8 cellular contexts compared by ENCODE assay signal in the genomic region with DNA sequence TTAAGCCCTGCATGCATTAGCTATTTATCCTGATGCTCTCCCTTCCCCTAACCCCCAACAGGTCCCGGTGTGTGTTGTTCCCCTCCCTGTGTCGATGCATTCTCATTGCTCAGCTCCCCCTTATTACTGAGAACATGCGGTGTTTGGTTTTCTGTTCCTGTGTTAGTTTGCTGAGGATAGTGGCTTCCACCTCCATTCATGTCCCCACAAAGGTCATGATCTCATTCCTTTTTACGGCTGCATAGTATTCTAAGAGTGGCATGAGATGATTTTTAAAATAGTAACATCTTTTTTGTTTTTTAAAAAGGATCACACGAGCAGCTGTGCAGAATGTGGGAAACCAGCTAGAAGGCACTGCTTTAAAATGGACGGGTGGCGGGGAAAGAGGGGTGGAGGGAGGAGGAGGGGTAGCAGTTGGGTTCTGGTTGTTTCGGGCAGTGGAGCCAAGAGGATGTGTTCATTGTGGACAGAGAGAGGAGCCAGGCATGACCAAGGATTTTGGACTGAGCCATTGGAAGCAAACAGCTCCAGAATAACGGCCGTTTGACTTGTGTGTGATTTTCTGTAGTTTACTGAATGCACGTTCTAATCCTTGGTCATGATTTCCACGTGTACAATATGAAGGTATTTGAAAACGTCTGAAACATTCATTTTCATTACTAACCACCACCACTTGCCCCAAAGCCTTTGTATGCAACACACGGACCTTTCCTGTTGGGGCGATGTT. TPM values are rescaled to one million over a fixed set of nuclear protein-coding genes. Genes with fewer than 3 reads are reported as not detected.
A peak's percentile ranks its signal among the peaks of the same experiment; 100 is the strongest.
DNase-seq lines count a peak whose midpoint lies in the region; ATAC-seq and TF ChIP-seq lines count a peak whose summit lies in the region.

No MANE protein-coding gene starts in this region.

- H3K4me3 Mint-ChIP-seq in activated CD4-positive, alpha-beta T cell treated with anti-CD3 and anti-CD28 coated beads, Interleukin-2, amount 10 ng/mL, durations not matched to agents 24 days and 14 days, result peak overlapping the region; percentile 89
- H3K4me3 Mint-ChIP-seq in activated B cell treated with CpG ODN at 0.5 μM for 24 hours, result peak overlapping the region; percentile 89

- no peaks in the 10 kb centered on the region for H3K27me3 Mint-ChIP-seq in activated CD4-positive, alpha-beta T cell treated with anti-CD3 and anti-CD28 coated beads, Interleukin-2, amount 10 ng/mL, durations not matched to agents 24 days and 14 days
- H3K27me3 Mint-ChIP-seq in activated B cell treated with CpG ODN at 0.5 μM for 24 hours, result no peaks in the 10 kb centered on the region

- CTCF ChIA-PET in activated B cell treated with CpG ODN at 0.5 μM for 24 hours (lab: Charles Lee), result interaction anchor here (1.0 to 2.1 kb wide), 3 partner anchors 34 to 79 kb away, joined by 3 to 7 read pairs (median 6); a partner anchor contains a TSS

- H3K4me1 ChIP-seq in iPS-18a (ENCODE audit: control insufficient read depth, low read depth, low read length) (peaks cover 14% of the 10 kb centered on the region), suprapubic skin (peaks cover 32% of the 10 kb centered on the region)

- intact Hi-C loops in activated CD4-positive, alpha-beta T cell treated with anti-CD3 and anti-CD28 coated beads, Interleukin-2, amount 10 ng/mL, durations not matched to agents 24 days and 14 days (cut with micrococcal nuclease), result loop anchor here (2.0 to 10.0 kb wide), 4 partner anchors 25 to 1217 kb away; a partner anchor contains a TSS
- intact Hi-C loops in activated B cell treated with CpG ODN at 0.5 μM for 24 hours (cut with micrococcal nuclease), result loop anchor here (1.0 to 10.0 kb wide), 4 partner anchors 33 to 1158 kb away; a partner anchor contains a TSS

- H3K36me3 ChIP-seq in iPS-18a (ENCODE audit: control insufficient read depth, low read depth, low read length), result no peaks in the 10 kb centered on the region
- no peaks in the 10 kb centered on the region for H3K36me3 ChIP-seq in suprapubic skin

- 39% methylated on average over 15 of the region's 15 CpGs for WGBS in suprapubic skin

- TF ChIP-seq POLR2A in suprapubic skin (IDR thresholded peaks at IDR 0.05), result no peak

- TF ChIP-seq CTCF in activated B cell treated with CpG ODN at 0.5 μM for 24 hours (IDR thresholded peaks at IDR 0.05) (no peak), suprapubic skin (IDR thresholded peaks at IDR 0.05) (no peak)

- H3K27ac ChIP-seq in iPS-18a (ENCODE audit: low read length) (no peak overlapping the region), suprapubic skin (peak overlapping the region; percentile 97)

- no peak for TF ChIP-seq EP300 in suprapubic skin (IDR thresholded peaks at IDR 0.05)

- H3K27me3 ChIP-seq in iPS-18a (ENCODE audit: control insufficient read depth, insufficient read depth, low read length), result peaks cover 14% of the 10 kb centered on the region
- H3K27me3 ChIP-seq in suprapubic skin, result no peaks in the 10 kb centered on the region

- no peaks in the 10 kb centered on the region for H3K9me3 Mint-ChIP-seq in activated CD4-positive, alpha-beta T cell treated with anti-CD3 and anti-CD28 coated beads, Interleukin-2, amount 10 ng/mL, durations not matched to agents 24 days and 14 days
- H3K9me3 Mint-ChIP-seq in activated B cell treated with CpG ODN at 0.5 μM for 24 hours, result no peaks in the 10 kb centered on the region

- H3K4me1 Mint-ChIP-seq in activated CD4-positive, alpha-beta T cell treated with anti-CD3 and anti-CD28 coated beads, Interleukin-2, amount 10 ng/mL, durations not matched to agents 24 days and 14 days, result peaks cover 25% of the 10 kb centered on the region
- peaks cover 26% of the 10 kb centered on the region for H3K4me1 Mint-ChIP-seq in activated B cell treated with CpG ODN at 0.5 μM for 24 hours

- peaks cover 5% of the 10 kb centered on the region for H3K36me3 Mint-ChIP-seq in activated CD4-positive, alpha-beta T cell treated with anti-CD3 and anti-CD28 coated beads, Interleukin-2, amount 10 ng/mL, durations not matched to agents 24 days and 14 days (ENCODE audit: low read depth)
- H3K36me3 Mint-ChIP-seq in activated B cell treated with CpG ODN at 0.5 μM for 24 hours (ENCODE audit: low read depth), result peaks cover 6% of the 10 kb centered on the region

- H3K9me3 ChIP-seq in iPS-18a (ENCODE audit: control insufficient read depth, low read depth, low read length), result no peaks in the 10 kb centered on the region
- no peaks in the 10 kb centered on the region for H3K9me3 ChIP-seq in suprapubic skin

- H3K4me3 ChIP-seq in iPS-18a (ENCODE audit: low read length), result peak overlapping the region; percentile 79
- peak overlapping the region; percentile 82 for H3K4me3 ChIP-seq in suprapubic skin

- H3K27ac Mint-ChIP-seq in activated CD4-positive, alpha-beta T cell treated with anti-CD3 and anti-CD28 coated beads, Interleukin-2, amount 10 ng/mL, durations not matched to agents 24 days and 14 days, result peak overlapping the region; percentile 97
- H3K27ac Mint-ChIP-seq in activated B cell treated with CpG ODN at 0.5 μM for 24 hours, result peak overlapping the region; percentile 92

- H3K9ac ChIP-seq in iPS-18a (ENCODE audit: low read length), result peak overlapping the region; percentile 81

- POLR2A ChIA-PET in activated B cell treated with CpG ODN at 0.5 μM for 24 hours (lab: Charles Lee), result interaction anchor here (0.8 to 3.3 kb wide), 5 partner anchors 17 to 79 kb away, joined by 3 to 44 read pairs (median 11); a partner anchor contains a TSS

- DNase-seq in activated CD4-positive, alpha-beta T cell treated with anti-CD3 and anti-CD28 coated beads, Interleukin-2, amount 10 ng/mL, durations not matched to agents 24 days and 14 days, result peak; percentile 53
- DNase-seq in activated CD4-positive, alpha-beta T cell treated with anti-CD3 and anti-CD28 coated beads, Interleukin-2, amount 50 U/mL, for 48 hours, result no peak
- DNase-seq in activated B cell treated with CpG ODN at 0.5 μM for 24 hours (no peak), suprapubic skin (ENCODE audit: low spot score in 2 of 2) (no peak), NOMO-1 treated with DMSO at 0.1 percent for 48 hours (lab: John Stamatoyannopoulos, UW; ENCODE audit: unreplicated experiment) (no peak)
- no peak for DNase-seq in stimulated activated CD4-positive, alpha-beta T cell treated with anti-CD3 and anti-CD28 coated beads, Interleukin-4, amount 100 ng/mL, for 24 hours

- no peak for ATAC-seq in activated B cell treated with CpG ODN at 0.5 μM for 24 hours (ENCODE audit: low read depth)
- ATAC-seq in HG03565 (IDR thresholded peaks at IDR 0.05; ENCODE audit: unreplicated experiment), result no peak

RNA-seq across cellular contexts. Expression of a gene that starts 1.7 kb away (rescaled TPM):
- total RNA-seq in activated CD4-positive, alpha-beta T cell treated with anti-CD3 and anti-CD28 coated beads, Interleukin-2, amount 10 ng/mL, durations not matched to agents 24 days and 14 days, result 38.8 and 43.4 TPM in 2 replicates
- total RNA-seq in activated B cell treated with CpG ODN at 0.5 μM for 24 hours, result 42.4 and 51.2 TPM in 2 replicates
- total RNA-seq in suprapubic skin, result 10 to 100 TPM; 36.4 to 67.3 (median 42.4) TPM
